ENCODE assay signal across 15 cellular contexts in genomic region chr9:130732793-130733221, GRCh38. TPM values are rescaled to one million over a fixed set of nuclear protein-coding genes. Genes with fewer than 3 reads are reported as not detected.
A peak's percentile ranks its signal among the peaks of the same experiment; 100 is the strongest.
DNase-seq lines count a peak whose midpoint lies in the region; FAIRE-seq and TF ChIP-seq lines count a peak whose summit lies in the region.
"Had no signal": no experiment of that assay in that cellular context is flagged by ENCODE, and none has a peak within 500 bp of the region (broad histone marks: within the 10 kb centered on the region; RNA-seq: fewer than 3 reads in every experiment).

No MANE protein-coding gene starts in this region.

- TF ChIP-seq POLR2A in GM12892 (IDR thresholded peaks at IDR 0.05; ENCODE audit: low read depth, low read length): no peak

- H3K4me3 Mint-ChIP-seq in HFFc6 (no peak overlapping the region), progenitor cell of endocrine pancreas (ENCODE audit: low read depth) (no peak overlapping the region)
- no peak overlapping the region for H3K4me3 Mint-ChIP-seq in activated T-helper 2 cell treated with anti-CD3 and anti-CD28 coated beads, Interferon-gamma antibody, Interleukin-2, Interleukin-4, amounts not matched to agents 10 μg/mL and 5 μg/mL and 100 μg/mL, durations not matched to agents 14 hours and 24 hours and 36 hours (ENCODE audit: low read depth)
- H3K4me3 Mint-ChIP-seq: activated naive CD8-positive, alpha-beta T cell treated with anti-CD3 and anti-CD28 coated beads, Interleukin-2, amount 10 ng/mL, durations not matched to agents 7 days and 5 days; central memory CD8-positive, alpha-beta T cell; stimulated activated naive CD8-positive, alpha-beta T cell treated with anti-CD3 and anti-CD28 coated beads, Interleukin-15, Interleukin-2, amounts not matched to agents 100 ng/mL and 50 ng/mL, for 24 hours had no signal

- intact Hi-C loops in activated T-helper 2 cell treated with anti-CD3 and anti-CD28 coated beads, Interferon-gamma antibody, Interleukin-2, Interleukin-4, amounts not matched to agents 10 μg/mL and 5 μg/mL and 100 μg/mL, durations not matched to agents 14 hours and 24 hours and 36 hours (cut with micrococcal nuclease): no loop called here

- H3K4me1 Mint-ChIP-seq in HFFc6 (ENCODE audit: low read depth) (peaks cover 34% of the 10 kb centered on the region), progenitor cell of endocrine pancreas (ENCODE audit: low read depth) (peaks cover 19% of the 10 kb centered on the region)
- peaks cover 8% of the 10 kb centered on the region for H3K4me1 Mint-ChIP-seq in activated T-helper 2 cell treated with anti-CD3 and anti-CD28 coated beads, Interferon-gamma antibody, Interleukin-2, Interleukin-4, amounts not matched to agents 10 μg/mL and 5 μg/mL and 100 μg/mL, durations not matched to agents 14 hours and 24 hours and 36 hours (ENCODE audit: low read depth)

- H3K9me3 Mint-ChIP-seq in HFFc6: no peaks in the 10 kb centered on the region
- H3K9me3 Mint-ChIP-seq in progenitor cell of endocrine pancreas (ENCODE audit: low read depth): no peaks in the 10 kb centered on the region
- H3K9me3 Mint-ChIP-seq in activated T-helper 2 cell treated with anti-CD3 and anti-CD28 coated beads, Interferon-gamma antibody, Interleukin-2, Interleukin-4, amounts not matched to agents 10 μg/mL and 5 μg/mL and 100 μg/mL, durations not matched to agents 14 hours and 24 hours and 36 hours: no peaks in the 10 kb centered on the region
- H3K9me3 Mint-ChIP-seq: activated naive CD8-positive, alpha-beta T cell treated with anti-CD3 and anti-CD28 coated beads, Interleukin-2, amount 10 ng/mL, durations not matched to agents 7 days and 5 days; central memory CD8-positive, alpha-beta T cell; stimulated activated naive CD8-positive, alpha-beta T cell treated with anti-CD3 and anti-CD28 coated beads, Interleukin-15, Interleukin-2, amounts not matched to agents 100 ng/mL and 50 ng/mL, for 24 hours had no signal

- H3K36me3 Mint-ChIP-seq in HFFc6 (ENCODE audit: low read depth) (no peaks in the 10 kb centered on the region), progenitor cell of endocrine pancreas (ENCODE audit: insufficient read depth) (peaks cover 6% of the 10 kb centered on the region)
- no peaks in the 10 kb centered on the region for H3K36me3 Mint-ChIP-seq in activated T-helper 2 cell treated with anti-CD3 and anti-CD28 coated beads, Interferon-gamma antibody, Interleukin-2, Interleukin-4, amounts not matched to agents 10 μg/mL and 5 μg/mL and 100 μg/mL, durations not matched to agents 14 hours and 24 hours and 36 hours (ENCODE audit: low read depth)

- no peak for TF ChIP-seq CTCF in HFFc6 (IDR thresholded peaks at IDR 0.05)
- no peak for TF ChIP-seq CTCF in VCaP (conservative IDR thresholded peaks at IDR 0.05)
- no peak for TF ChIP-seq CTCF in progenitor cell of endocrine pancreas (IDR thresholded peaks at IDR 0.05; ENCODE audit: unreplicated experiment)

- no peak for FAIRE-seq in GM12892 (lab: Jason Lieb, UNC)

- H3K27ac ChIP-seq in VCaP: peak overlapping the region; percentile 97
- H3K27ac ChIP-seq: SJSA1, spleen had no signal

- DNase-seq in HFFc6: no peak
- peak; percentile 12 for DNase-seq in fibroblast of peridontal ligament (ENCODE audit: extremely low read depth)
- no peak for DNase-seq in progenitor cell of endocrine pancreas (ENCODE audit: low spot score, unreplicated experiment)
- no peak for DNase-seq in GM12892 (ENCODE audit: insufficient read length)
- no peak for DNase-seq in activated gamma-delta T cell treated with Interleukin-2 at 50 U/mL for 16 hours
- DNase-seq in activated T-helper 2 cell treated with anti-CD3 and anti-CD28 coated beads, Interferon-gamma antibody, Interleukin-2, Interleukin-4, amounts not matched to agents 10 μg/mL and 5 μg/mL and 100 μg/mL, durations not matched to agents 14 hours and 24 hours and 36 hours (ENCODE audit: low spot score): no peak
- no peak for DNase-seq in hypothalamus (lab: John Stamatoyannopoulos, UW)
- DNase-seq: activated CD4-positive, alpha-beta T cell treated with anti-CD3 and anti-CD28 coated beads for 48 hours; activated naive CD8-positive, alpha-beta T cell treated with anti-CD3 and anti-CD28 coated beads, Interleukin-2, amount 10 ng/mL, durations not matched to agents 7 days and 5 days; BE2C; spleen had no signal

- H3K27ac Mint-ChIP-seq in HFFc6 (peak overlapping the region; percentile 27), progenitor cell of endocrine pancreas (peak overlapping the region; percentile 47)
- H3K27ac Mint-ChIP-seq in activated T-helper 2 cell treated with anti-CD3 and anti-CD28 coated beads, Interferon-gamma antibody, Interleukin-2, Interleukin-4, amounts not matched to agents 10 μg/mL and 5 μg/mL and 100 μg/mL, durations not matched to agents 14 hours and 24 hours and 36 hours: no peak overlapping the region
- H3K27ac Mint-ChIP-seq: activated naive CD8-positive, alpha-beta T cell treated with anti-CD3 and anti-CD28 coated beads, Interleukin-2, amount 10 ng/mL, durations not matched to agents 7 days and 5 days; stimulated activated naive CD8-positive, alpha-beta T cell treated with anti-CD3 and anti-CD28 coated beads, Interleukin-15, Interleukin-2, amounts not matched to agents 100 ng/mL and 50 ng/mL, for 24 hours had no signal

- H3K27me3 Mint-ChIP-seq in HFFc6 (ENCODE audit: insufficient read depth) (no peaks in the 10 kb centered on the region), progenitor cell of endocrine pancreas (no peaks in the 10 kb centered on the region)
- no peaks in the 10 kb centered on the region for H3K27me3 Mint-ChIP-seq in activated T-helper 2 cell treated with anti-CD3 and anti-CD28 coated beads, Interferon-gamma antibody, Interleukin-2, Interleukin-4, amounts not matched to agents 10 μg/mL and 5 μg/mL and 100 μg/mL, durations not matched to agents 14 hours and 24 hours and 36 hours (ENCODE audit: low read depth)
- H3K27me3 Mint-ChIP-seq: activated naive CD8-positive, alpha-beta T cell treated with anti-CD3 and anti-CD28 coated beads, Interleukin-2, amount 10 ng/mL, durations not matched to agents 7 days and 5 days; central memory CD8-positive, alpha-beta T cell; stimulated activated naive CD8-positive, alpha-beta T cell treated with anti-CD3 and anti-CD28 coated beads, Interleukin-15, Interleukin-2, amounts not matched to agents 100 ng/mL and 50 ng/mL, for 24 hours had no signal

RNA-seq across cellular contexts. Expression of gene EXOSC2, which starts 39.2 kb away (rescaled TPM):
- 10 to 100 TPM; 27.8 to 36.7 (median 33.8) TPM for total RNA-seq in HFFc6 (2021; fragmentation: NEBNext Ultra II Directional; extraction: Animal tissue kit (Norgen Biotek cat#: 25700))
- total RNA-seq in progenitor cell of endocrine pancreas: 45.9 and 46.5 TPM in 2 replicates
- polyA plus RNA-seq in GM12892 (2012; ENCODE audit: missing spikeins): 41.7 TPM
- total RNA-seq in activated T-helper 2 cell treated with anti-CD3 and anti-CD28 coated beads, Interferon-gamma antibody, Interleukin-2, Interleukin-4, amounts not matched to agents 10 μg/mL and 5 μg/mL and 100 μg/mL, durations not matched to agents 14 hours and 24 hours and 36 hours: 93.0 and 94.9 TPM in 2 replicates
